In genomic region chr2:223877771-223878410, GRCh38 we compare ENCODE assay signal across 15 cellular contexts. TPM values are rescaled to one million over a fixed set of nuclear protein-coding genes. Genes with fewer than 3 reads are reported as not detected.
DNase-seq lines count a peak whose midpoint lies in the region; ATAC-seq and TF ChIP-seq lines count a peak whose summit lies in the region.
"Had no signal": no experiment of that assay in that cellular context is flagged by ENCODE, and none has a peak within 500 bp of the region (broad histone marks: within the 10 kb centered on the region; RNA-seq: fewer than 3 reads in every experiment).

No MANE protein-coding gene starts in this region.

- peak overlapping the region; percentile 34; the same call in 1 of the 2 replicates for H3K27ac Mint-ChIP-seq in GM23338
- H3K27ac Mint-ChIP-seq: activated naive CD4-positive, alpha-beta T cell treated with anti-CD3 and anti-CD28 coated beads, Interleukin-2, amount 50 U/mL, for 72 hours had no signal

- H3K27me3 ChIP-seq in GM23338 (ENCODE audit: insufficient read depth): no peaks in the 10 kb centered on the region
- H3K27me3 ChIP-seq in MG63: no peaks in the 10 kb centered on the region
- H3K27me3 ChIP-seq: pancreas had no signal

- CTCF ChIA-PET in RWPE1 (lab: Yijun Ruan, JAX): no interaction called here

- no peaks in the 10 kb centered on the region for H3K9me3 ChIP-seq in MG63
- H3K9me3 ChIP-seq: pancreas had no signal

- H4K20me1 ChIP-seq in GM23338 (replicated peaks; ENCODE audit: insufficient read depth): peaks cover 3% of the 10 kb centered on the region; the same call in 1 of the 2 replicates

- H3K4me3 ChIP-seq in GM23338: no peak overlapping the region
- no peak overlapping the region for H3K4me3 ChIP-seq in MG63
- H3K4me3 ChIP-seq: GM23248, pancreas had no signal

- no peak overlapping the region for H3K4me2 ChIP-seq in GM23338

- H3K4me1 ChIP-seq in GM23338 (ENCODE audit: insufficient read depth): no peaks in the 10 kb centered on the region
- H3K4me1 ChIP-seq: pancreas had no signal

- H3K4me1 Mint-ChIP-seq in GM23338: no peaks in the 10 kb centered on the region; the same call in 2 of the 3 replicates

- no peak overlapping the region for H2AFZ ChIP-seq in GM23338
- H2AFZ ChIP-seq: GM23248 had no signal

- no peaks in the 10 kb centered on the region for H3K27me3 Mint-ChIP-seq in GM23338 (ENCODE audit: insufficient read depth, low read depth, poor library complexity)

- H3K36me3 Mint-ChIP-seq in GM23338 (ENCODE audit: low read depth): peaks cover 65% of the 10 kb centered on the region

- POLR2A ChIA-PET in RWPE1 (lab: Yijun Ruan, JAX; ENCODE audit: low non-redundant PET): no interaction called here

- H3K27ac ChIP-seq in GM23338 (ENCODE audit: low read depth) (0 out of 2 replicates have a peak overlapping the region, but pooled peaks have one; percentile 45), RWPE1 (no peak overlapping the region)
- H3K27ac ChIP-seq: GM23248, pancreas, VCaP had no signal

- no peaks in the 10 kb centered on the region for H3K79me2 ChIP-seq in GM23338 (replicated peaks; ENCODE audit: insufficient read depth)

- no peaks in the 10 kb centered on the region for H3F3A ChIP-seq in GM23338 (replicated peaks; ENCODE audit: low read depth)

- DNase-seq in GM23338 (ENCODE audit: low spot score) (no peak), SIG-M5 treated with dmso at 0.1 percent for 504 hours (lab: John Stamatoyannopoulos, UW; ENCODE audit: unreplicated experiment) (peak; percentile 91), foreskin melanocyte (no peak), MG63 (no peak), RWPE1 (ENCODE audit: low spot score) (no peak), SKM-1 (lab: John Stamatoyannopoulos, UW; ENCODE audit: unreplicated experiment) (no peak)
- DNase-seq: DND-41, GM23248, mesenchymal stem cell, NCI-H446, pancreas had no signal

- peak; percentile 41 for ATAC-seq in GM18867 (IDR thresholded peaks at IDR 0.05; ENCODE audit: unreplicated experiment)
- no peak for ATAC-seq in GM23338
- peak; percentile 53 for ATAC-seq in HG03432 (IDR thresholded peaks at IDR 0.05; ENCODE audit: unreplicated experiment)
- ATAC-seq: activated naive CD4-positive, alpha-beta T cell treated with anti-CD3 and anti-CD28 coated beads, Interleukin-2, amount 50 U/mL, for 72 hours; pancreas had no signal

- no peak overlapping the region for H3K4me3 Mint-ChIP-seq in GM23338

- H3K9me2 ChIP-seq in GM23338 (ENCODE audit: insufficient read depth): no peaks in the 10 kb centered on the region

- H3K36me3 ChIP-seq in GM23338 (ENCODE audit: insufficient read depth) (peaks cover 38% of the 10 kb centered on the region), MG63 (peaks cover 24% of the 10 kb centered on the region)

- H3K9me3 Mint-ChIP-seq in GM23338: no peaks in the 10 kb centered on the region
- H3K9me3 Mint-ChIP-seq: activated naive CD4-positive, alpha-beta T cell treated with anti-CD3 and anti-CD28 coated beads, Interleukin-2, amount 50 U/mL, for 72 hours had no signal

- TF ChIP-seq CTCF in GM23338 (conservative IDR thresholded peaks at IDR 0.05; ENCODE audit: low read depth in 2 of 2) (no peak), RWPE1 (conservative IDR thresholded peaks at IDR 0.05; ENCODE audit: low read depth) (no peak)

TF ChIP-seq in GM23338, 12 proteins besides CTCF, POLR2A, EP300 and RAD21:
- no peak for TF ChIP-seq JUNB (IDR thresholded peaks at IDR 0.05; ENCODE audit: unreplicated experiment)
- TF ChIP-seq EZH2 (IDR thresholded peaks at IDR 0.05; ENCODE audit: low read depth, unreplicated experiment): no peak
- no peak for TF ChIP-seq CREB1 (CRISPR knock-in tag; IDR thresholded peaks at IDR 0.05; ENCODE audit: low read depth)
TF ChIP-seq in GM23338: peak in this region for 0.

RNA-seq across cellular contexts. Expression of gene AP1S3, which starts 40.5 kb away (rescaled TPM):
- total RNA-seq in GM23338 (2014; rRNA removed; shearing (Covaris generic)): 25.5 and 26.2 TPM in 2 replicates
- polyA plus RNA-seq in GM23338 (2016; fragmentation: Nextera tagmentation; extraction: Ambion mirVana): 7.3 and 8.8 TPM in 2 replicates
- total RNA-seq in MG63 (2014; rRNA removed; shearing (Covaris generic); ENCODE audit: low replicate concordance): 22.2 and 35.5 TPM in 2 replicates
